8 cellular contexts compared by ENCODE assay signal in the genomic region with DNA sequence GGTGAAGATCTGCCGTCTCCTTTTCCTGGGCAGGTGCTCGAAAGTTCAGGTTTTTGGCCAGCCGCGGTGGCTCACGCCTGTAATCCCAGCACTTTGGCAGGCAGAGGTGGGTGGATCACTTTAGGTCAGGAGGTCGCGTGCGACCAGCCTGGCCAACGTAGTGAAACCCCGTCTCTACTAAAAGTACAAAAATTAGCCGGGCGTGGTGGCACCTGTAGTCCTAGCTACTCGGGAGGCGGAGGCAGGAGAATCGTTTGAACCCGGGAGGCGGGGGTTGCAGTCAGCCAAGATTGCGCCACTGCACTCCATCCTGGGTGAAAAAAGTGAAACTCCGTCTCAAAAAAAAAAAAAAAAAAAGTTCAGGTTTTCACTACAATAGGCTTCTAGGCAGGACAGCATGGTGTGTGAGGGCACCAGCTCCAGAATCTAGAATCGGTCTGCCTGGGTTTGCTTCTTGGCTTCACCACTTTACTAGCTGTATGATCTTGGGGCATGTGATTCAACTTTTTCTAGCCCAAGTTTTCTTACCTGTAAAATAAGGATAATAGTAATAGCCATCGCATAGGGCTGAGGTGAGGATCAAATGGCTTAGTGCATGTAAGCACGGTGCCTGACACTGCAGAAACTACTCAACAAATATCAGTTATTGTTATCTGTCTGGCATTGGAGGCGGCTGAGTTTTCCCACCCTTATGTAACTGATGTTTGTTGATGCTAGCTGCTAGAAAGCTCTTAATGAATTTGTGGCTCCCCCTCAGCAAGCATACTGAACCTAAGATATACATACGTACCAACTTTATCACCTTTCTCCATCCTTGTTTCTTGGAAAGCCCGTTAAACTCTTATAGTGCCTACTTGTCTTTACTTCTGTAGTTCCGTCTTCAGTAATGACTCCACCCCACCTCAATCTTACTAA. TPM values are rescaled to one million over a fixed set of nuclear protein-coding genes. Genes with fewer than 3 reads are reported as not detected.
DNase-seq lines count a peak whose midpoint lies in the region; ATAC-seq and TF ChIP-seq lines count a peak whose summit lies in the region.

No MANE protein-coding gene starts in this region.

- no peaks in the 10 kb centered on the region for H3K9me3 ChIP-seq in testis

- peaks cover 32% of the 10 kb centered on the region for H3K36me3 Mint-ChIP-seq in activated CD4-positive, alpha-beta T cell treated with anti-CD3 and anti-CD28 coated beads, Interleukin-2, amount 10 ng/mL, durations not matched to agents 7 days and 5 days (ENCODE audit: low read depth)
- peaks cover 49% of the 10 kb centered on the region for H3K36me3 Mint-ChIP-seq in activated T-helper 2 cell treated with anti-CD3 and anti-CD28 coated beads, Interferon-gamma antibody, Interleukin-2, Interleukin-4, amounts not matched to agents 10 μg/mL and 5 μg/mL and 100 μg/mL, durations not matched to agents 14 hours and 24 hours and 36 hours (ENCODE audit: low read depth)
- peaks cover 3 to 6% (median 4%) of the 10 kb centered on the region in 3 donors for H3K36me3 Mint-ChIP-seq in immature natural killer cell

- peaks cover 19% of the 10 kb centered on the region for H3K4me1 ChIP-seq in testis

- no peak for TF ChIP-seq POLR2A in testis (IDR thresholded peaks at IDR 0.05)

- TF ChIP-seq CTCF in testis (IDR thresholded peaks at IDR 0.05), result no peak

- 34 to 42% methylated on average over 23 to 26 of the region's 26 CpGs for WGBS in testis, 2 donors

- H3K4me3 Mint-ChIP-seq in activated CD4-positive, alpha-beta T cell treated with anti-CD3 and anti-CD28 coated beads, Interleukin-2, amount 10 ng/mL, durations not matched to agents 7 days and 5 days, result peak overlapping the region; percentile 93
- H3K4me3 Mint-ChIP-seq in activated T-helper 2 cell treated with anti-CD3 and anti-CD28 coated beads, Interferon-gamma antibody, Interleukin-2, Interleukin-4, amounts not matched to agents 10 μg/mL and 5 μg/mL and 100 μg/mL, durations not matched to agents 14 hours and 24 hours and 36 hours (ENCODE audit: low read depth), result peak overlapping the region; percentile 96
- peak overlapping the region; percentile 90 to 96 (median 94) for H3K4me3 Mint-ChIP-seq in immature natural killer cell

- peaks cover 72% of the 10 kb centered on the region for H3K4me1 Mint-ChIP-seq in activated CD4-positive, alpha-beta T cell treated with anti-CD3 and anti-CD28 coated beads, Interleukin-2, amount 10 ng/mL, durations not matched to agents 7 days and 5 days
- peaks cover 56% of the 10 kb centered on the region for H3K4me1 Mint-ChIP-seq in activated T-helper 2 cell treated with anti-CD3 and anti-CD28 coated beads, Interferon-gamma antibody, Interleukin-2, Interleukin-4, amounts not matched to agents 10 μg/mL and 5 μg/mL and 100 μg/mL, durations not matched to agents 14 hours and 24 hours and 36 hours (ENCODE audit: low read depth)
- H3K4me1 Mint-ChIP-seq in immature natural killer cell, result peaks cover 50 to 67% of the 10 kb centered on the region in 2 donors

- DNase-seq in activated CD4-positive, alpha-beta T cell treated with anti-CD3 and anti-CD28 coated beads, Interleukin-2, amount 10 ng/mL, durations not matched to agents 7 days and 5 days, result no peak
- no peak for DNase-seq in activated CD4-positive, alpha-beta T cell treated with anti-CD3 and anti-CD28 coated beads, Interleukin-2, amount 50 U/mL, for 4 hours
- no peak for DNase-seq in activated T-helper 2 cell treated with anti-CD3 and anti-CD28 coated beads, Interferon-gamma antibody, Interleukin-2, Interleukin-4, amounts not matched to agents 10 μg/mL and 5 μg/mL and 100 μg/mL, durations not matched to agents 14 hours and 24 hours and 36 hours (ENCODE audit: low spot score)
- DNase-seq in immature natural killer cell (no peak), testis (no peak), KG1 (lab: John Stamatoyannopoulos, UW) (no peak), cerebellum (ENCODE audit: low spot score) (no peak)

- intact Hi-C loops in activated T-helper 2 cell treated with anti-CD3 and anti-CD28 coated beads, Interferon-gamma antibody, Interleukin-2, Interleukin-4, amounts not matched to agents 10 μg/mL and 5 μg/mL and 100 μg/mL, durations not matched to agents 14 hours and 24 hours and 36 hours (cut with micrococcal nuclease), result loop anchor here (5.0 kb wide), 1 partner anchor 462 kb away; a partner anchor contains a TSS
- intact Hi-C loops in testis (cut with DNase I; ENCODE audit: low total_unique reads), result no loop called here

- CTCF ChIA-PET in activated CD4-positive, alpha-beta T cell treated with anti-CD3 and anti-CD28 coated beads, Interleukin-2, amount 10 ng/mL, durations not matched to agents 7 days and 5 days (lab: Charles Lee), result interaction anchor here (0.7 to 3.2 kb wide), 11 partner anchors 10 to 612 kb away, joined by 3 to 19 read pairs (median 5); a partner anchor contains a TSS

- H3K36me3 ChIP-seq in testis (ENCODE audit: low read depth, missing control alignments), result no peaks in the 10 kb centered on the region

- H3K27me3 Mint-ChIP-seq in activated CD4-positive, alpha-beta T cell treated with anti-CD3 and anti-CD28 coated beads, Interleukin-2, amount 10 ng/mL, durations not matched to agents 7 days and 5 days, result no peaks in the 10 kb centered on the region
- peaks cover 12% of the 10 kb centered on the region for H3K27me3 Mint-ChIP-seq in activated T-helper 2 cell treated with anti-CD3 and anti-CD28 coated beads, Interferon-gamma antibody, Interleukin-2, Interleukin-4, amounts not matched to agents 10 μg/mL and 5 μg/mL and 100 μg/mL, durations not matched to agents 14 hours and 24 hours and 36 hours (ENCODE audit: low read depth)
- peaks cover 0 to 8% (median 4%) of the 10 kb centered on the region in 3 donors for H3K27me3 Mint-ChIP-seq in immature natural killer cell (ENCODE audit: low read depth in 3 of 3)

- ATAC-seq in HG03460 (IDR thresholded peaks at IDR 0.05; ENCODE audit: unreplicated experiment), result no peak

- POLR2A ChIA-PET in activated CD4-positive, alpha-beta T cell treated with anti-CD3 and anti-CD28 coated beads, Interleukin-2, amount 10 ng/mL, durations not matched to agents 7 days and 5 days (lab: Charles Lee), result interaction anchor here (0.6 to 0.7 kb wide), 3 partner anchors 10 to 99 kb away, joined by 3 to 7 read pairs (median 5); no protein-coding TSS in a partner anchor

- H3K27ac Mint-ChIP-seq in activated CD4-positive, alpha-beta T cell treated with anti-CD3 and anti-CD28 coated beads, Interleukin-2, amount 10 ng/mL, durations not matched to agents 7 days and 5 days, result peak overlapping the region; percentile 86
- H3K27ac Mint-ChIP-seq in activated T-helper 2 cell treated with anti-CD3 and anti-CD28 coated beads, Interferon-gamma antibody, Interleukin-2, Interleukin-4, amounts not matched to agents 10 μg/mL and 5 μg/mL and 100 μg/mL, durations not matched to agents 14 hours and 24 hours and 36 hours, result peak overlapping the region; percentile 95
- H3K27ac Mint-ChIP-seq in immature natural killer cell, result peak overlapping the region; percentile 80 to 98 (median 96)

- H3K9me3 Mint-ChIP-seq in activated CD4-positive, alpha-beta T cell treated with anti-CD3 and anti-CD28 coated beads, Interleukin-2, amount 10 ng/mL, durations not matched to agents 7 days and 5 days, result no peaks in the 10 kb centered on the region
- H3K9me3 Mint-ChIP-seq in activated T-helper 2 cell treated with anti-CD3 and anti-CD28 coated beads, Interferon-gamma antibody, Interleukin-2, Interleukin-4, amounts not matched to agents 10 μg/mL and 5 μg/mL and 100 μg/mL, durations not matched to agents 14 hours and 24 hours and 36 hours, result no peaks in the 10 kb centered on the region
- H3K9me3 Mint-ChIP-seq in immature natural killer cell, result no peaks in the 10 kb centered on the region

- H3K27me3 ChIP-seq in testis, result no peaks in the 10 kb centered on the region

- peak overlapping the region; percentile 84 to 90 for H3K27ac ChIP-seq in testis

- H3K4me3 ChIP-seq in testis, result peak overlapping the region; percentile 82 to 98

RNA-seq across cellular contexts. Expression of a gene that starts 1.3 kb away (rescaled TPM):
- 10 to 100 TPM; 42.4 to 47.5 TPM for total RNA-seq in activated CD4-positive, alpha-beta T cell treated with anti-CD3 and anti-CD28 coated beads, Interleukin-2, amount 10 ng/mL, durations not matched to agents 7 days and 5 days
- total RNA-seq in activated T-helper 2 cell treated with anti-CD3 and anti-CD28 coated beads, Interferon-gamma antibody, Interleukin-2, Interleukin-4, amounts not matched to agents 10 μg/mL and 5 μg/mL and 100 μg/mL, durations not matched to agents 14 hours and 24 hours and 36 hours, result 75.1 and 75.4 TPM in 2 replicates
- polyA plus RNA-seq in immature natural killer cell (10 to 100 TPM; 24.1 to 43.9 (median 37.3) TPM), testis (ENCODE audit: insufficient read depth, low read depth, low replicate concordance) (71.2 TPM)
- total RNA-seq in testis (10 to 100 TPM; 32.8 to 46.3 TPM), cerebellum (45.5 TPM)

RNA-seq across cellular contexts. Expression of a gene that starts 12.0 kb away (rescaled TPM):
- 10 to 100 TPM; 57.0 to 67.1 TPM for total RNA-seq in activated CD4-positive, alpha-beta T cell treated with anti-CD3 and anti-CD28 coated beads, Interleukin-2, amount 10 ng/mL, durations not matched to agents 7 days and 5 days
- total RNA-seq in activated T-helper 2 cell treated with anti-CD3 and anti-CD28 coated beads, Interferon-gamma antibody, Interleukin-2, Interleukin-4, amounts not matched to agents 10 μg/mL and 5 μg/mL and 100 μg/mL, durations not matched to agents 14 hours and 24 hours and 36 hours, result 10.9 and 11.2 TPM in 2 replicates
- 100 to 1,000 TPM; 119 to 155 (median 150) TPM for polyA plus RNA-seq in immature natural killer cell
- total RNA-seq in testis, result 10 to 100 TPM in 1 of 2 donors, 1 to 10 TPM in 1; 8.3 to 12.2 TPM
- polyA plus RNA-seq in testis (ENCODE audit: insufficient read depth, low read depth, low replicate concordance), result 12.8 TPM
- total RNA-seq in cerebellum, result 44.2 TPM
